ENCODE assay signal across 10 cellular contexts in genomic region chr14:20988717-20989116, GRCh38. TPM values are rescaled to one million over a fixed set of nuclear protein-coding genes. Genes with fewer than 3 reads are reported as not detected.
DNase-seq lines count a peak whose midpoint lies in the region; ATAC-seq and TF ChIP-seq lines count a peak whose summit lies in the region.
"Had no signal": no experiment of that assay in that cellular context is flagged by ENCODE, and none has a peak within 500 bp of the region (broad histone marks: within the 10 kb centered on the region; RNA-seq: fewer than 3 reads in every experiment).

No MANE protein-coding gene starts in this region.

- H3K9ac ChIP-seq in adipocyte (ENCODE audit: low read length) = peak overlapping the region; percentile 83

- peaks cover 51% of the 10 kb centered on the region for H3K4me1 ChIP-seq in adipocyte (ENCODE audit: control insufficient read depth, insufficient read depth, low read length)

- no peak for DNase-seq in natural killer cell treated with Interleukin-12 subunit alpha and Interleukin-12 subunit beta and Interleukin-15 and Interleukin-18, amount 100 ng/mL, for 72 hours (ENCODE audit: low spot score)
- DNase-seq in natural killer cell (no peak), adipocyte (ENCODE audit: low read depth) (no peak), medulla oblongata (ENCODE audit: extremely low spot score) (peak; percentile 3), NAMALWA (ENCODE audit: low spot score) (no peak)
- no peak for DNase-seq in central memory CD4-positive, alpha-beta T cell
- no peak for DNase-seq in stimulated activated naive CD4-positive, alpha-beta T cell (lab: John Stamatoyannopoulos, UW)
- DNase-seq: dermis blood vessel endothelial cell had no signal

- intact Hi-C loops in natural killer cell (cut with micrococcal nuclease) = no loop called here

- peaks cover 13% of the 10 kb centered on the region for H3K36me3 Mint-ChIP-seq in natural killer cell treated with Interleukin-12 subunit alpha and Interleukin-12 subunit beta and Interleukin-15 and Interleukin-18, amount 100 ng/mL, for 72 hours
- no peaks in the 10 kb centered on the region for H3K36me3 Mint-ChIP-seq in natural killer cell

- peaks cover 15% of the 10 kb centered on the region for H3K36me3 ChIP-seq in adipocyte (ENCODE audit: control insufficient read depth, insufficient read depth, low read length, severe bottlenecking)

- TF ChIP-seq CTCF in natural killer cell (IDR thresholded peaks at IDR 0.05) = no peak

- H3K4me3 ChIP-seq in adipocyte (ENCODE audit: low read length) = peak overlapping the region; percentile 72

- peaks cover 11 to 12% of the 10 kb centered on the region in 2 donors for H3K4me1 Mint-ChIP-seq in natural killer cell treated with Interleukin-12 subunit alpha and Interleukin-12 subunit beta and Interleukin-15 and Interleukin-18, amount 100 ng/mL, for 72 hours (ENCODE audit: low read depth in 2 of 2)
- peaks cover 22 to 25% of the 10 kb centered on the region in 2 donors for H3K4me1 Mint-ChIP-seq in natural killer cell

- H3K27me3 ChIP-seq in adipocyte (replicated peaks; ENCODE audit: control insufficient read depth, insufficient read depth, low read length) = no peaks in the 10 kb centered on the region

- H3K4me3 Mint-ChIP-seq in natural killer cell treated with Interleukin-12 subunit alpha and Interleukin-12 subunit beta and Interleukin-15 and Interleukin-18, amount 100 ng/mL, for 72 hours = peak overlapping the region; percentile 42
- H3K4me3 Mint-ChIP-seq in natural killer cell = no peak overlapping the region

- no peaks in the 10 kb centered on the region for H3K9me3 ChIP-seq in adipocyte (ENCODE audit: control insufficient read depth, low read length)

- H3K27me3 Mint-ChIP-seq in natural killer cell treated with Interleukin-12 subunit alpha and Interleukin-12 subunit beta and Interleukin-15 and Interleukin-18, amount 100 ng/mL, for 72 hours = peaks cover 5% of the 10 kb centered on the region in 2 donors
- H3K27me3 Mint-ChIP-seq in natural killer cell (ENCODE audit: low read depth in 2 of 2) = peaks cover 0 to 9% of the 10 kb centered on the region in 2 donors

- no peak for ATAC-seq in natural killer cell treated with Interleukin-12 subunit alpha and Interleukin-12 subunit beta and Interleukin-15 and Interleukin-18, amount 100 ng/mL, for 72 hours
- ATAC-seq in natural killer cell (no peak), HG02759 (IDR thresholded peaks at IDR 0.05; ENCODE audit: unreplicated experiment) (no peak)

- peak overlapping the region in 1 of 2 donors; percentile 74 for H3K27ac Mint-ChIP-seq in natural killer cell treated with Interleukin-12 subunit alpha and Interleukin-12 subunit beta and Interleukin-15 and Interleukin-18, amount 100 ng/mL, for 72 hours
- H3K27ac Mint-ChIP-seq in natural killer cell = no peak overlapping the region

- no peaks in the 10 kb centered on the region for H3K9me3 Mint-ChIP-seq in natural killer cell treated with Interleukin-12 subunit alpha and Interleukin-12 subunit beta and Interleukin-15 and Interleukin-18, amount 100 ng/mL, for 72 hours
- H3K9me3 Mint-ChIP-seq in natural killer cell = no peaks in the 10 kb centered on the region

RNA-seq across cellular contexts. Expression of gene METTL17, which starts 1.1 kb away (rescaled TPM):
- 100 to 1,000 TPM in 1 of 2 donors, 10 to 100 TPM in 1; 70.5 to 101 TPM for total RNA-seq in natural killer cell treated with Interleukin-12 subunit alpha and Interleukin-12 subunit beta and Interleukin-15 and Interleukin-18, amount 100 ng/mL, for 72 hours
- total RNA-seq in natural killer cell = 10 to 100 TPM; 62.8 to 79.2 (median 74.1) TPM

RNA-seq across cellular contexts. Expression of gene SLC39A2, which starts 10.4 kb away (rescaled TPM):
- total RNA-seq in natural killer cell treated with Interleukin-12 subunit alpha and Interleukin-12 subunit beta and Interleukin-15 and Interleukin-18, amount 100 ng/mL, for 72 hours = under 1 TPM in 1 of 2 donors, not detected in 1; 0.53 TPM
- not detected for total RNA-seq in natural killer cell
- total RNA-seq: dermis blood vessel endothelial cell, sciatic nerve had no signal

RNA-seq across cellular contexts. Expression of gene RNASE2, which starts 33.4 kb away (rescaled TPM):
- total RNA-seq in natural killer cell treated with Interleukin-12 subunit alpha and Interleukin-12 subunit beta and Interleukin-15 and Interleukin-18, amount 100 ng/mL, for 72 hours = not detected
- 10 to 100 TPM in 1 of 3 donors, 1 to 10 TPM in 1, not detected in 1; 2.2 to 53.6 TPM for total RNA-seq in natural killer cell
- total RNA-seq: dermis blood vessel endothelial cell had no signal

RNA-seq across cellular contexts. Expression of gene NDRG2, which starts 36.1 kb away (rescaled TPM):
- 1 to 10 TPM; 1.9 to 3.1 TPM for total RNA-seq in natural killer cell treated with Interleukin-12 subunit alpha and Interleukin-12 subunit beta and Interleukin-15 and Interleukin-18, amount 100 ng/mL, for 72 hours
- total RNA-seq in natural killer cell = 10 to 100 TPM; 11.2 to 14.6 (median 13.6) TPM

RNA-seq across cellular contexts. Expression of gene TPPP2, which starts 41.3 kb away (rescaled TPM):
- not detected for total RNA-seq in natural killer cell treated with Interleukin-12 subunit alpha and Interleukin-12 subunit beta and Interleukin-15 and Interleukin-18, amount 100 ng/mL, for 72 hours
- total RNA-seq in natural killer cell = not detected
- total RNA-seq: dermis blood vessel endothelial cell had no signal
